ENCODE assay signal across 12 cellular contexts in genomic region chr15:58532126-58532525, GRCh38.
A peak's percentile ranks its signal among the peaks of the same experiment; 100 is the strongest.
DNase-seq lines count a peak whose midpoint lies in the region; ATAC-seq and TF ChIP-seq lines count a peak whose summit lies in the region.
"Had no signal": no experiment of that assay in that cellular context is flagged by ENCODE, and none has a peak within 500 bp of the region (broad histone marks: within the 10 kb centered on the region; RNA-seq: fewer than 3 reads in every experiment).

No MANE protein-coding gene starts in this region.

- no peak overlapping the region for H3K9ac ChIP-seq in mammary epithelial cell (ENCODE audit: insufficient read depth, low read length)
- H3K9ac ChIP-seq in endodermal cell (ENCODE audit: extremely low read depth, low read length, poor library complexity, severe bottlenecking) = no peak overlapping the region

- H3K4me2 ChIP-seq in mammary epithelial cell (ENCODE audit: insufficient read depth, low read depth, low read length) = no peak overlapping the region

- no peak for TF ChIP-seq POLR2A in breast epithelium (IDR thresholded peaks at IDR 0.05)

- BruUV-seq in mammary epithelial cell (replicated peaks; lab: Mats Ljungman, UMichigan) = no TSS peak

- peaks cover 6% of the 10 kb centered on the region for H3K4me1 ChIP-seq in mammary epithelial cell (ENCODE audit: insufficient read depth, low read length)
- H3K4me1 ChIP-seq in breast epithelium = no peaks in the 10 kb centered on the region
- no peaks in the 10 kb centered on the region for H3K4me1 ChIP-seq in endodermal cell (ENCODE audit: control insufficient read depth, insufficient read depth, low read length)

- POLR2A ChIA-PET in activated CD4-positive, alpha-beta memory T cell treated with anti-CD3 and anti-CD28 coated beads for 36 hours (lab: Charles Lee) = no interaction called here

- H3K4me3 ChIP-seq in mammary epithelial cell (replicated peaks in 1 of 3; ENCODE audit: insufficient read depth in 1 of 3, low read depth in 2 of 3, low read length in 3 of 3) (no peak overlapping the region), breast epithelium (no peak overlapping the region), endodermal cell (ENCODE audit: low read length) (no peak overlapping the region)

- no peaks in the 10 kb centered on the region for H3K9me3 Mint-ChIP-seq in endodermal cell
- no peaks in the 10 kb centered on the region for H3K9me3 Mint-ChIP-seq in activated CD4-positive, alpha-beta memory T cell treated with anti-CD3 and anti-CD28 coated beads for 36 hours
- H3K9me3 Mint-ChIP-seq: CD4-positive, alpha-beta T cell; H9 had no signal

- H3K27ac Mint-ChIP-seq in endodermal cell = no peak overlapping the region
- no peak overlapping the region for H3K27ac Mint-ChIP-seq in activated CD4-positive, alpha-beta memory T cell treated with anti-CD3 and anti-CD28 coated beads for 36 hours
- H3K27ac Mint-ChIP-seq: CD4-positive, alpha-beta T cell; H9 had no signal

- H3K27me3 ChIP-seq in mammary epithelial cell (ENCODE audit: insufficient read depth, low read length) (no peaks in the 10 kb centered on the region), breast epithelium (no peaks in the 10 kb centered on the region), endodermal cell (ENCODE audit: control insufficient read depth, insufficient read depth, low read length, poor library complexity, severe bottlenecking) (no peaks in the 10 kb centered on the region)

- dilution Hi-C loops in mammary epithelial cell (cut with HindIII; ENCODE audit: low sequenced_read_pairs) = no loop called here

- no peaks in the 10 kb centered on the region for H3K36me3 ChIP-seq in mammary epithelial cell (ENCODE audit: insufficient read depth, low read length)
- no peaks in the 10 kb centered on the region for H3K36me3 ChIP-seq in breast epithelium
- H3K36me3 ChIP-seq in endodermal cell (ENCODE audit: control insufficient read depth, insufficient read depth, low read length) = no peaks in the 10 kb centered on the region

- no peak for TF ChIP-seq CTCF in mammary epithelial cell (conservative IDR thresholded peaks at IDR 0.05 in 1 of 2, IDR thresholded peaks at IDR 0.05 in 1 of 2; ENCODE audit: extremely low read depth in 1 of 2, insufficient read depth in 1 of 2, low read depth in 1 of 2, low read length in 2 of 2)
- TF ChIP-seq CTCF in breast epithelium (IDR thresholded peaks at IDR 0.05) = no peak
- no peak for TF ChIP-seq CTCF in endodermal cell (conservative IDR thresholded peaks at IDR 0.05)

- CTCF ChIA-PET in mammary epithelial cell (lab: Charles Lee; ENCODE audit: low non-redundant PET) = no interaction called here
- CTCF ChIA-PET in activated CD4-positive, alpha-beta memory T cell treated with anti-CD3 and anti-CD28 coated beads for 36 hours (lab: Charles Lee) = no interaction called here

- peak overlapping the region; percentile 25 for H2AFZ ChIP-seq in mammary epithelial cell (ENCODE audit: low read depth, low read length)

- 12% methylated on average over 3 of the region's 3 CpGs for whole genome bisulfite sequencing in mammary epithelial cell (ENCODE audit: low coverage, missing lambda C conversion rate)
- WGBS in endodermal cell (ENCODE audit: insufficient coverage in 1 of 2, insufficient read length in 1 of 2), 2 experiments = 94 to 100% methylated on average over 2 to 3 of the region's 3 CpGs

- no peak overlapping the region for H3K27ac ChIP-seq in mammary epithelial cell (ENCODE audit: insufficient read depth, low read depth, low read length)
- no peak overlapping the region for H3K27ac ChIP-seq in breast epithelium
- no peak overlapping the region for H3K27ac ChIP-seq in endodermal cell (ENCODE audit: low read depth, low read length)
- H3K27ac ChIP-seq: C4-2B had no signal

- DNase-seq in mammary epithelial cell (no peak), breast epithelium (ENCODE audit: low spot score in 2 of 2) (no peak), endodermal cell (peak; percentile 9), left lobe of liver (ENCODE audit: low spot score) (peak; percentile 10), iPS-NIHi11 (ENCODE audit: low spot score) (no peak), NCI-H2107 (lab: John Stamatoyannopoulos, UW) (no peak)
- DNase-seq in activated CD4-positive, alpha-beta memory T cell treated with anti-CD3 and anti-CD28 coated beads for 36 hours = no peak
- DNase-seq: 8988T; Caco-2; CD4-positive, alpha-beta T cell; H9 had no signal

- in situ Hi-C loops in mammary epithelial cell (cut with MboI; ENCODE audit: low sequenced_read_pairs in 2 of 2) = no loop called here

- H3K79me2 ChIP-seq in mammary epithelial cell (ENCODE audit: insufficient read depth, low read length) = no peaks in the 10 kb centered on the region

- no peaks in the 10 kb centered on the region for H3K27me3 Mint-ChIP-seq in endodermal cell (ENCODE audit: insufficient read depth)
- H3K27me3 Mint-ChIP-seq in activated CD4-positive, alpha-beta memory T cell treated with anti-CD3 and anti-CD28 coated beads for 36 hours = no peaks in the 10 kb centered on the region
- H3K27me3 Mint-ChIP-seq: CD4-positive, alpha-beta T cell had no signal

- H3K4me1 Mint-ChIP-seq in endodermal cell = no peaks in the 10 kb centered on the region
- no peaks in the 10 kb centered on the region for H3K4me1 Mint-ChIP-seq in activated CD4-positive, alpha-beta memory T cell treated with anti-CD3 and anti-CD28 coated beads for 36 hours (ENCODE audit: low read depth)

- no peak overlapping the region for H3K4me3 Mint-ChIP-seq in endodermal cell
- no peak overlapping the region for H3K4me3 Mint-ChIP-seq in activated CD4-positive, alpha-beta memory T cell treated with anti-CD3 and anti-CD28 coated beads for 36 hours
- H3K4me3 Mint-ChIP-seq: CD4-positive, alpha-beta T cell; H9 had no signal

- H4K20me1 ChIP-seq in mammary epithelial cell (ENCODE audit: insufficient read depth, low read length) = no peaks in the 10 kb centered on the region

- no peaks in the 10 kb centered on the region for H3K9me3 ChIP-seq in mammary epithelial cell (replicated peaks; ENCODE audit: insufficient read depth, low read length)
- no peaks in the 10 kb centered on the region for H3K9me3 ChIP-seq in breast epithelium
- H3K9me3 ChIP-seq in endodermal cell (ENCODE audit: control insufficient read depth, low read length) = no peaks in the 10 kb centered on the region
- H3K9me3 ChIP-seq: Caco-2 had no signal

- ATAC-seq in left lobe of liver = no peak

- H3K36me3 Mint-ChIP-seq in endodermal cell (ENCODE audit: low read depth) = no peaks in the 10 kb centered on the region
- H3K36me3 Mint-ChIP-seq in activated CD4-positive, alpha-beta memory T cell treated with anti-CD3 and anti-CD28 coated beads for 36 hours = no peaks in the 10 kb centered on the region

- intact Hi-C loops in mammary epithelial cell (cut with micrococcal nuclease) = no loop called here
- intact Hi-C loops in breast epithelium (cut with DNase I; ENCODE audit: low total_unique reads) = no loop called here
- intact Hi-C loops in activated CD4-positive, alpha-beta memory T cell treated with anti-CD3 and anti-CD28 coated beads for 36 hours (cut with micrococcal nuclease) = no loop called here

Comparison
In these comparisons a context has a peak if more than half of its experiments do, and no peak if none do; other contexts are left out.
1. DNase-seq: peak in endodermal cell (single experiment) and left lobe of liver (single experiment); none in mammary epithelial cell (single experiment), breast epithelium (0 of 2), activated CD4-positive, alpha-beta memory T cell treated with anti-CD3 and anti-CD28 coated beads for 36 hours (single experiment), iPS-NIHi11 (single experiment) and NCI-H2107 (single experiment).